In the genomic region with DNA sequence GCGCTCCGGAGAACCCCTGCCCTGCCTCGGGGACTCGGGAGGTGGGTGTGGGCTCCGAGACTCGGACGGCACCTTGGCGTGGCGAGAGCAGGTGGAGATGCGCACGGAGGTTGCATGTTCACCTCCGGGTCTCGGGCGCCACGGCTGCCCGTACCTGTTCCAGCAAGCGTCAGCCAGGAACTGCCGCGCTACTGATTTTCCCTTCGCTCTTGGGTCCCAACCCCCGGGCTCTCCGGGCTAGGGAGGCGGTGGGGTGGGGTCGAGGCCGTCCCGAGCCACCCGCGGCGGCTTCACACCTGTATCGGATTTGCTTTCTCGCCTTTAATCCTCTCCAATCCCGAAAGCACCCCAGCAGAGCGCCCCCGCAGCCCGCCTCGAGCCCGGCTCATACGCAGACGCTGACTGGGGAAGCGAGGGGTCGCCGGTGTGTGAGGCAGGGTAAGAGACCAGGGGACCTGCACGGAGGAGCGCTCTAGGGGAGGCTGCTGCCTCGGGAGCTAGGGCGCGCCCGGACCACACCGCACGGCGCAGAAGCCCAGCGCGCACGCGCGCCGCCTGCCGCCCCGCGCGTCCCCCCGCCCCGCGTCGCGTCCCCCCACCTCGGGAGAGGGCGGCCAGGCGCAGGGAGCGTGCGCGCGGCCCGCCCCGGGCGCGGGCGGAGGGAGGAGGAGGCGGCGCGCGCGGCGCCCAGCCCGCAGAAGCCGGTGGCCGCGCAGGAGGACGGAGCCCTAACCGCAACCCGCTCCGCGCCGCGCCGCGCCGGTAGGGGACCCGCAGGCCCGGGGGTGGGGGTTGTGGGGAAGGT, we compare ENCODE assay signal across 8 cellular contexts. TPM values are rescaled to one million over a fixed set of nuclear protein-coding genes. Genes with fewer than 3 reads are reported as not detected.
DNase-seq lines count a peak whose midpoint lies in the region; ATAC-seq lines count a peak whose summit lies in the region.

A gene with protein sequence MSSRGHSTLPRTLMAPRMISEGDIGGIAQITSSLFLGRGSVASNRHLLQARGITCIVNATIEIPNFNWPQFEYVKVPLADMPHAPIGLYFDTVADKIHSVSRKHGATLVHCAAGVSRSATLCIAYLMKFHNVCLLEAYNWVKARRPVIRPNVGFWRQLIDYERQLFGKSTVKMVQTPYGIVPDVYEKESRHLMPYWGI (plus strand): TSS at position 695 of the 805 bp plus-strand sequence. CDS start 22,382 bp downstream, outside the sequence.

- peak within 1 kb of the TSS; percentile 95 for H3K27ac Mint-ChIP-seq in activated T-cell treated with anti-CD3 and anti-CD28 coated beads, Interleukin-2, amount 50 U/mL, for 24 hours

- H3K27me3 ChIP-seq in esophagus (ENCODE audit: control insufficient read depth in 1 of 2, insufficient read depth in 2 of 2, low read length in 2 of 2) (no peaks in the 10 kb centered on the region), muscle layer of colon (ENCODE audit: control insufficient read depth in 1 of 2, insufficient read depth in 2 of 2, low read length in 2 of 2) (no peaks in the 10 kb centered on the region)

- H3K4me3 ChIP-seq in esophagus (ENCODE audit: low read depth in 1 of 2, low read length in 2 of 2) (peak within 1 kb of the TSS; percentile 55 to 64), muscle layer of colon (ENCODE audit: low read depth in 1 of 2, low read length in 2 of 2) (peak within 1 kb of the TSS; percentile 67 to 92)

- H3K36me3 ChIP-seq in esophagus (ENCODE audit: control insufficient read depth in 2 of 2, insufficient read depth in 2 of 2, low read length in 1 of 2) (no peaks in the 10 kb centered on the region), muscle layer of colon (ENCODE audit: insufficient read depth, low read length) (no peaks in the 10 kb centered on the region)

- no peaks in the 10 kb centered on the region for H3K4me1 ChIP-seq in esophagus (ENCODE audit: control insufficient read depth in 2 of 2, insufficient read depth in 2 of 2, low read length in 1 of 2)
- peaks cover 34% of the 10 kb centered on the region for H3K4me1 ChIP-seq in muscle layer of colon (ENCODE audit: insufficient read depth, low read length)

- H3K4me3 Mint-ChIP-seq in activated T-cell treated with anti-CD3 and anti-CD28 coated beads, Interleukin-2, amount 50 U/mL, for 24 hours: peak within 1 kb of the TSS; percentile 88

- H3K4me1 Mint-ChIP-seq in activated T-cell treated with anti-CD3 and anti-CD28 coated beads, Interleukin-2, amount 50 U/mL, for 24 hours (ENCODE audit: low read depth): peaks cover 53% of the 10 kb centered on the region

- H3K9me3 ChIP-seq in esophagus (ENCODE audit: control insufficient read depth in 2 of 2, insufficient read depth in 1 of 2, low read depth in 1 of 2, low read length in 1 of 2): no peaks in the 10 kb centered on the region
- H3K9me3 ChIP-seq in muscle layer of colon (ENCODE audit: low read length): no peaks in the 10 kb centered on the region

- peak; percentile 58 for ATAC-seq in GM19455 (IDR thresholded peaks at IDR 0.05; ENCODE audit: unreplicated experiment)

- DNase-seq in COLO668 (lab: John Stamatoyannopoulos, UW; ENCODE audit: unreplicated experiment) (peak; percentile 89), HT1080 (ENCODE audit: low read depth) (peak; percentile 54), OCI-M1 (lab: John Stamatoyannopoulos, UW) (peak; percentile 79)
- peak; percentile 87 for DNase-seq in activated T-cell treated with anti-CD3 and anti-CD28 coated beads, Interleukin-2, amount 50 U/mL, for 24 hours
- peak; percentile 65 for DNase-seq in stimulated activated CD8-positive, alpha-beta memory T cell treated with anti-CD3 and anti-CD28 coated beads, Interleukin-7, amount 100 ng/mL, for 1 hour (ENCODE audit: low read depth in 2 of 2)

- no peaks in the 10 kb centered on the region for H3K27me3 Mint-ChIP-seq in activated T-cell treated with anti-CD3 and anti-CD28 coated beads, Interleukin-2, amount 50 U/mL, for 24 hours

- H3K9ac ChIP-seq in muscle layer of colon (ENCODE audit: low read length): peak within 1 kb of the TSS; percentile 59

- H3K36me3 Mint-ChIP-seq in activated T-cell treated with anti-CD3 and anti-CD28 coated beads, Interleukin-2, amount 50 U/mL, for 24 hours (ENCODE audit: low read depth): peaks cover 5% of the 10 kb centered on the region

- 0 to 1% methylated on average over 53 to 100 of the region's 100 CpGs for WGBS in esophagus, 2 donors

- peak within 1 kb of the TSS; percentile 86 to 98 for H3K27ac ChIP-seq in esophagus (ENCODE audit: low read depth in 2 of 2, low read length in 1 of 2)
- H3K27ac ChIP-seq in muscle layer of colon (ENCODE audit: low read depth, low read length): peak within 1 kb of the TSS; percentile 86

- no peaks in the 10 kb centered on the region for H3K9me3 Mint-ChIP-seq in activated T-cell treated with anti-CD3 and anti-CD28 coated beads, Interleukin-2, amount 50 U/mL, for 24 hours

RNA-seq across cellular contexts. Expression of the gene that starts here (rescaled TPM):
- 69.7 and 82.3 TPM in 2 replicates for total RNA-seq in HT1080 (2014; rRNA removed; shearing (Covaris generic))
- polyA plus RNA-seq in HT1080 (2015; cell fraction: cytosol; rRNA removed): 55.5 and 56.1 TPM in 2 replicates
- 36.9 and 43.5 TPM in 2 replicates for polyA plus RNA-seq in HT1080 (2015; cell fraction: nucleus; rRNA removed)
- polyA plus RNA-seq in esophagus: 10 to 100 TPM; 13.2 to 31.5 TPM

Comparison
In these comparisons a context has a peak if more than half of its experiments do, and no peak if none do; other contexts are left out.
1. Peak in every context shown above with its lines: DNase-seq, ATAC-seq, H3K4me3 ChIP-seq and H3K27ac ChIP-seq.